1 cellular context compared by ENCODE assay signal in genomic region chr19:46661020-46661731, GRCh38.
TF ChIP-seq lines count a peak whose summit lies in the region.

A gene with protein sequence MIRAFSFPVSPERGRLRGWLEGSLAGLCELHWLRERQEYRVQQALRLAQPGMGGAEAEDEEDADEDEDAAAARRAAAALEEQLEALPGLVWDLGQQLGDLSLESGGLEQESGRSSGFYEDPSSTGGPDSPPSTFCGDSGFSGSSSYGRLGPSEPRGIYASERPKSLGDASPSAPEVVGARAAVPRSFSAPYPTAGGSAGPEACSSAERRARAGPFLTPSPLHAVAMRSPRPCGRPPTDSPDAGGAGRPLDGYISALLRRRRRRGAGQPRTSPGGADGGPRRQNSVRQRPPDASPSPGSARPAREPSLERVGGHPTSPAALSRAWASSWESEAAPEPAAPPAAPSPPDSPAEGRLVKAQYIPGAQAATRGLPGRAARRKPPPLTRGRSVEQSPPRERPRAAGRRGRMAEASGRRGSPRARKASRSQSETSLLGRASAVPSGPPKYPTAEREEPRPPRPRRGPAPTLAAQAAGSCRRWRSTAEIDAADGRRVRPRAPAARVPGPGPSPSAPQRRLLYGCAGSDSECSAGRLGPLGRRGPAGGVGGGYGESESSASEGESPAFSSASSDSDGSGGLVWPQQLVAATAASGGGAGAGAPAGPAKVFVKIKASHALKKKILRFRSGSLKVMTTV (minus strand): TSS chr19:46661182. CDS start chr19:46661064, 118 bp downstream.

TF ChIP-seq in K562, 482 proteins besides CTCF, POLR2A, EP300 and RAD21 (continued from another document):
- TF ChIP-seq ZNF197 (CRISPR knock-in tag; IDR thresholded peaks at IDR 0.05; ENCODE audit: low read depth) (no peak), C11orf30 (IDR thresholded peaks at IDR 0.05; ENCODE audit: low read depth) (no peak; the same call in 1 of the 2 replicates), MCM3 (IDR thresholded peaks at IDR 0.05) (no peak), ZNF77 (CRISPR knock-in tag; IDR thresholded peaks at IDR 0.05) (no peak), ZFP30 (CRISPR knock-in tag; IDR thresholded peaks at IDR 0.05; ENCODE audit: borderline replicate concordance) (no peak), PTRF (tag; IDR thresholded peaks at IDR 0.05) (no peak), GTF2A2 (tag; IDR thresholded peaks at IDR 0.05) (no peak), BRD4 (IDR thresholded peaks at IDR 0.05) (no peak), SMARCA4 (IDR thresholded peaks at IDR 0.05) (no peak), PCBP1 (IDR thresholded peaks at IDR 0.05; ENCODE audit: low read depth, low read length, poor library complexity, severe bottlenecking) (no peak), HMG20A (CRISPR knock-in tag; conservative IDR thresholded peaks at IDR 0.05) (no peak), TEAD2 (tag; IDR thresholded peaks at IDR 0.05) (no peak), CEBPG (CRISPR knock-in tag; IDR thresholded peaks at IDR 0.05) (peak; percentile 31; the same call in 1 of the 2 replicates), CEBPG (tag; conservative IDR thresholded peaks at IDR 0.05 in 1 of 2, IDR thresholded peaks at IDR 0.05 in 1 of 2) (no peak), FOXK2 (conservative IDR thresholded peaks at IDR 0.05 in 1 of 2, IDR thresholded peaks at IDR 0.05 in 1 of 2; ENCODE audit: low read depth in 2 of 2) (peak; percentile 96 to 98), E2F6 (IDR thresholded peaks at IDR 0.05; ENCODE audit: borderline replicate concordance in 1 of 2, extremely low read depth in 1 of 2, insufficient read depth in 1 of 2, insufficient read length in 1 of 2, low read depth in 1 of 2, low read length in 1 of 2, poor library complexity in 1 of 2, severe bottlenecking in 1 of 2) (peak in 1 of 2 experiments; percentile 2), KHSRP (IDR thresholded peaks at IDR 0.05) (no peak), ZNF518B (CRISPR knock-in tag; IDR thresholded peaks at IDR 0.05) (no peak), PCBP2 (IDR thresholded peaks at IDR 0.05; ENCODE audit: low read depth, low read length, poor library complexity, severe bottlenecking) (no peak), GTF2E2 (tag; IDR thresholded peaks at IDR 0.05) (no peak), ZNF707 (CRISPR knock-in tag; conservative IDR thresholded peaks at IDR 0.05) (no peak), IRF2 (CRISPR knock-in tag; IDR thresholded peaks at IDR 0.05) (no peak), NCOA4 (IDR thresholded peaks at IDR 0.05; ENCODE audit: partially characterized antibody) (no peak), PPARD (CRISPR knock-in tag; IDR thresholded peaks at IDR 0.05) (no peak), ETS2 (tag; IDR thresholded peaks at IDR 0.05; ENCODE audit: borderline replicate concordance, poor library complexity, severe bottlenecking) (no peak), FOXP4 (CRISPR knock-in tag; IDR thresholded peaks at IDR 0.05; ENCODE audit: borderline replicate concordance) (no peak), CEBPB (tag; IDR thresholded peaks at IDR 0.05) (no peak), NFE2 (IDR thresholded peaks at IDR 0.05; ENCODE audit: low read depth) (peak; percentile 74), SRSF7 (optimal IDR thresholded peaks at IDR 0.05; ENCODE audit: low read depth, low read length) (no peak), ZNF239 (CRISPR knock-in tag; IDR thresholded peaks at IDR 0.05) (no peak), RFX5 (IDR thresholded peaks at IDR 0.05; ENCODE audit: low read depth, low read length) (no peak), NBN (IDR thresholded peaks at IDR 0.05; ENCODE audit: low read depth) (no peak), AFF1 (IDR thresholded peaks at IDR 0.05; ENCODE audit: low read depth in 1 of 2, partially characterized antibody in 2 of 2) (no peak), CXXC5 (CRISPR knock-in tag; IDR thresholded peaks at IDR 0.05) (peak; percentile 55; the same call in 1 of the 2 replicates), MCM7 (IDR thresholded peaks at IDR 0.05) (no peak), ZNF146 (CRISPR knock-in tag; IDR thresholded peaks at IDR 0.05; ENCODE audit: unreplicated experiment) (no peak), E2F8 (IDR thresholded peaks at IDR 0.05; ENCODE audit: low read depth, partially characterized antibody) (no peak), ZNF224 (CRISPR knock-in tag; IDR thresholded peaks at IDR 0.05) (no peak)
- TF ChIP-seq, protein P1, sequence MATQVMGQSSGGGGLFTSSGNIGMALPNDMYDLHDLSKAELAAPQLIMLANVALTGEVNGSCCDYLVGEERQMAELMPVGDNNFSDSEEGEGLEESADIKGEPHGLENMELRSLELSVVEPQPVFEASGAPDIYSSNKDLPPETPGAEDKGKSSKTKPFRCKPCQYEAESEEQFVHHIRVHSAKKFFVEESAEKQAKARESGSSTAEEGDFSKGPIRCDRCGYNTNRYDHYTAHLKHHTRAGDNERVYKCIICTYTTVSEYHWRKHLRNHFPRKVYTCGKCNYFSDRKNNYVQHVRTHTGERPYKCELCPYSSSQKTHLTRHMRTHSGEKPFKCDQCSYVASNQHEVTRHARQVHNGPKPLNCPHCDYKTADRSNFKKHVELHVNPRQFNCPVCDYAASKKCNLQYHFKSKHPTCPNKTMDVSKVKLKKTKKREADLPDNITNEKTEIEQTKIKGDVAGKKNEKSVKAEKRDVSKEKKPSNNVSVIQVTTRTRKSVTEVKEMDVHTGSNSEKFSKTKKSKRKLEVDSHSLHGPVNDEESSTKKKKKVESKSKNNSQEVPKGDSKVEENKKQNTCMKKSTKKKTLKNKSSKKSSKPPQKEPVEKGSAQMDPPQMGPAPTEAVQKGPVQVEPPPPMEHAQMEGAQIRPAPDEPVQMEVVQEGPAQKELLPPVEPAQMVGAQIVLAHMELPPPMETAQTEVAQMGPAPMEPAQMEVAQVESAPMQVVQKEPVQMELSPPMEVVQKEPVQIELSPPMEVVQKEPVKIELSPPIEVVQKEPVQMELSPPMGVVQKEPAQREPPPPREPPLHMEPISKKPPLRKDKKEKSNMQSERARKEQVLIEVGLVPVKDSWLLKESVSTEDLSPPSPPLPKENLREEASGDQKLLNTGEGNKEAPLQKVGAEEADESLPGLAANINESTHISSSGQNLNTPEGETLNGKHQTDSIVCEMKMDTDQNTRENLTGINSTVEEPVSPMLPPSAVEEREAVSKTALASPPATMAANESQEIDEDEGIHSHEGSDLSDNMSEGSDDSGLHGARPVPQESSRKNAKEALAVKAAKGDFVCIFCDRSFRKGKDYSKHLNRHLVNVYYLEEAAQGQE (CRISPR knock-in tag; IDR thresholded peaks at IDR 0.05; ENCODE audit: low read depth), result no peak
- TF ChIP-seq, protein P2, sequence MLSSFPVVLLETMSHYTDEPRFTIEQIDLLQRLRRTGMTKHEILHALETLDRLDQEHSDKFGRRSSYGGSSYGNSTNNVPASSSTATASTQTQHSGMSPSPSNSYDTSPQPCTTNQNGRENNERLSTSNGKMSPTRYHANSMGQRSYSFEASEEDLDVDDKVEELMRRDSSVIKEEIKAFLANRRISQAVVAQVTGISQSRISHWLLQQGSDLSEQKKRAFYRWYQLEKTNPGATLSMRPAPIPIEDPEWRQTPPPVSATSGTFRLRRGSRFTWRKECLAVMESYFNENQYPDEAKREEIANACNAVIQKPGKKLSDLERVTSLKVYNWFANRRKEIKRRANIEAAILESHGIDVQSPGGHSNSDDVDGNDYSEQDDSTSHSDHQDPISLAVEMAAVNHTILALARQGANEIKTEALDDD (IDR thresholded peaks at IDR 0.05), result no peak
- TF ChIP-seq, protein P3, sequence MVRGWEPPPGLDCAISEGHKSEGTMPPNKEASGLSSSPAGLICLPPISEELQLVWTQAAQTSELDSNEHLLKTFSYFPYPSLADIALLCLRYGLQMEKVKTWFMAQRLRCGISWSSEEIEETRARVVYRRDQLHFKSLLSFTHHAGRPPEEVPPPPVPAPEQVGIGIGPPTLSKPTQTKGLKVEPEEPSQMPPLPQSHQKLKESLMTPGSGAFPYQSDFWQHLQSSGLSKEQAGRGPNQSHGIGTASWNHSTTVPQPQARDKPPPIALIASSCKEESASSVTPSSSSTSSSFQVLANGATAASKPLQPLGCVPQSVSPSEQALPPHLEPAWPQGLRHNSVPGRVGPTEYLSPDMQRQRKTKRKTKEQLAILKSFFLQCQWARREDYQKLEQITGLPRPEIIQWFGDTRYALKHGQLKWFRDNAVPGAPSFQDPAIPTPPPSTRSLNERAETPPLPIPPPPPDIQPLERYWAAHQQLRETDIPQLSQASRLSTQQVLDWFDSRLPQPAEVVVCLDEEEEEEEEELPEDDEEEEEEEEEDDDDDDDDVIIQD (CRISPR knock-in tag; IDR thresholded peaks at IDR 0.05), result no peak
TF ChIP-seq in K562: peak in this region for 57.
